Comparison of ENCODE assay signal across 7 cellular contexts in the genomic region with DNA sequence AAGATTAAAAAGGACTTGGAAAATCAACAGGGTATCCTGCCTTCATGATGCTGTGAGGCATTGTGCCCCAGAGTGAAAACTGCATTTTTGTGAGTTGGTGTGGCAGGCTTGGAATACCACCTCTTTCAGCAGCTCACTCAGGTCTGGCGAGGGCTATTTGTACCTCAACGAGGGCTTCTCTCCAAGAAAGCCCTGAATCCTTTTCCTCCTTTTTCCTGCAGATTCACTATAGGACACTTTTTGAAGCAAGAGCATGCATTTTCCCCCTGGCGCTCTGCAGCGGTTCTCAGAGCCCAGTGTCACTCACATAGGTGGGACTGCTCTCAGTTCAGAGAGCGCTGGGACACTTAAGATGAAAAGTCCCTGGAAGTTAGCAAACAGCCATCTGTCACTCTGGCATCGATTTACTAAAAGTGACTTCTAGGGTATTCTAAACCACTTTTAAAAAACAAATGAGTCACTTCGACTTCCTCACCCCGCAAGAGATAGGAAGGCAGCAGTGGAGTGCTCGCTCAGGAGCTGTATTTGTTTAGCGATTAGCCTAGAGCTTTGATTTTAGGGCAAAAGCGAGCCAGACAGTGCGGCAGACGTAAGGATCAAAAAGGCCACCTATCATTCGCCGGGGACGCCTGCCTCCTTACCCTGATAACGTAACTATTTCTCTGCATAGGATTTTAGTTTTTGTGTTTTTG. TPM values are rescaled to one million over a fixed set of nuclear protein-coding genes. Genes with fewer than 3 reads are reported as not detected.
DNase-seq lines count a peak whose midpoint lies in the region; ATAC-seq and TF ChIP-seq lines count a peak whose summit lies in the region.

No MANE protein-coding gene starts in this region.

- no peaks in the 10 kb centered on the region for H3K4me1 ChIP-seq in GM23248 (ENCODE audit: insufficient read depth)
- H3K4me1 ChIP-seq in SJCRH30: no peaks in the 10 kb centered on the region
- peaks cover 2% of the 10 kb centered on the region for H3K4me1 ChIP-seq in rectal smooth muscle tissue (ENCODE audit: control insufficient read depth, insufficient read depth, low read length)

- H3K9ac ChIP-seq in GM23248 (no peak overlapping the region), rectal smooth muscle tissue (ENCODE audit: low read length) (no peak overlapping the region)

- no peaks in the 10 kb centered on the region for H3K79me2 ChIP-seq in GM23248 (ENCODE audit: insufficient read depth)

- peak overlapping the region; percentile 53 for H3K4me3 ChIP-seq in GM23248
- peak overlapping the region; percentile 72 for H3K4me3 ChIP-seq in SJCRH30
- peak overlapping the region; percentile 37 for H3K4me3 ChIP-seq in fibroblast of pulmonary artery (replicated peaks; ENCODE audit: low read depth, low read length)
- H3K4me3 ChIP-seq in rectal smooth muscle tissue (ENCODE audit: low read length): peak overlapping the region; percentile 60

- TF ChIP-seq CTCF in fibroblast of pulmonary artery (IDR thresholded peaks at IDR 0.05; ENCODE audit: low read length, missing control alignments): no peak
- no peak for TF ChIP-seq CTCF in RWPE1 (conservative IDR thresholded peaks at IDR 0.05; ENCODE audit: low read depth)

- H3K9me3 ChIP-seq in GM23248 (ENCODE audit: low read depth): no peaks in the 10 kb centered on the region
- peaks cover 14% of the 10 kb centered on the region; the same call in 1 of the 2 replicates for H3K9me3 ChIP-seq in SJCRH30 (replicated peaks)

- peak; percentile 16 for DNase-seq in GM23248
- DNase-seq in SJCRH30: peak in 1 of 2 experiments; percentile 44
- DNase-seq in fibroblast of pulmonary artery (ENCODE audit: low read depth): peak; percentile 6
- no peak for DNase-seq in RWPE1 (ENCODE audit: low spot score)
- no peak for DNase-seq in ACHN

- H3K27me3 ChIP-seq in GM23248 (replicated peaks; ENCODE audit: insufficient read depth) (peaks cover 64% of the 10 kb centered on the region), SJCRH30 (no peaks in the 10 kb centered on the region), rectal smooth muscle tissue (ENCODE audit: control insufficient read depth, insufficient read depth, low read length) (peaks cover 6% of the 10 kb centered on the region)

- no peak for ATAC-seq in GM18511 (IDR thresholded peaks at IDR 0.05; ENCODE audit: unreplicated experiment)

- in situ Hi-C loops in GM23248 (cut with MboI) (no loop called here), ACHN (cut with HindIII; ENCODE audit: low pct_ligation_motif_present, low pct_unique_long_range_greater_than_20kb, low sequenced_read_pairs) (no loop called here)

- no peaks in the 10 kb centered on the region for H4K20me1 ChIP-seq in GM23248 (ENCODE audit: insufficient read depth)

- H3F3A ChIP-seq in GM23248 (ENCODE audit: insufficient read depth): no peaks in the 10 kb centered on the region

- CTCF ChIA-PET in RWPE1 (lab: Yijun Ruan, JAX): interaction anchor here (0.6 kb wide), 1 partner anchor 23 kb away, joined by 3 read pairs; no protein-coding TSS in a partner anchor

- peak overlapping the region; percentile 35 for H3K4me2 ChIP-seq in GM23248 (ENCODE audit: unreplicated experiment)

- no peak overlapping the region for H3K27ac ChIP-seq in GM23248
- H3K27ac ChIP-seq in SJCRH30: peak overlapping the region; percentile 13; the same call in 1 of the 2 replicates
- no peak overlapping the region for H3K27ac ChIP-seq in rectal smooth muscle tissue (ENCODE audit: low read depth, low read length)
- no peak overlapping the region for H3K27ac ChIP-seq in RWPE1

- H3K9me2 ChIP-seq in GM23248 (ENCODE audit: insufficient read depth): no peaks in the 10 kb centered on the region

- POLR2A ChIA-PET in RWPE1 (lab: Yijun Ruan, JAX; ENCODE audit: low non-redundant PET): interaction anchor here (0.5 kb wide), 1 partner anchor 51 kb away, joined by 3 read pairs; no protein-coding TSS in a partner anchor

- 11 to 15% methylated on average over 17 of the region's 17 CpGs for WGBS in GM23248 (ENCODE audit: low coverage in 1 of 2, low lambda C conversion rate in 2 of 2, missing lambda C conversion rate in 2 of 2), 2 experiments

- no peaks in the 10 kb centered on the region for H3K36me3 ChIP-seq in GM23248 (ENCODE audit: low read depth)
- no peaks in the 10 kb centered on the region for H3K36me3 ChIP-seq in SJCRH30
- H3K36me3 ChIP-seq in rectal smooth muscle tissue (ENCODE audit: control insufficient read depth, insufficient read depth, low read length): no peaks in the 10 kb centered on the region

- H2AFZ ChIP-seq in GM23248: peak overlapping the region; percentile 65; the same call in 1 of the 2 replicates

RNA-seq across cellular contexts. Expression of gene LGR5, which starts 0.8 kb away (rescaled TPM):
- not detected in 2 replicates for total RNA-seq in GM23248 (2014; rRNA removed; shearing (Covaris generic))
- polyA plus RNA-seq in GM23248 (2016; fragmentation: Nextera tagmentation; extraction: Ambion mirVana): not detected in 2 replicates
- total RNA-seq in SJCRH30 (2014; rRNA removed; shearing (Covaris generic)): 5.1 and 6.4 TPM in 2 replicates

Comparison
In these comparisons a context has a peak if more than half of its experiments do, and no peak if none do; other contexts are left out.
1. DNase-seq: peak in GM23248 (single experiment) and fibroblast of pulmonary artery (single experiment); none in RWPE1 (single experiment) and ACHN (single experiment).
2. Peak in every context shown above with its lines, with median percentiles within 50 percentile points of each other: H3K4me3 ChIP-seq.